In the genomic region with DNA sequence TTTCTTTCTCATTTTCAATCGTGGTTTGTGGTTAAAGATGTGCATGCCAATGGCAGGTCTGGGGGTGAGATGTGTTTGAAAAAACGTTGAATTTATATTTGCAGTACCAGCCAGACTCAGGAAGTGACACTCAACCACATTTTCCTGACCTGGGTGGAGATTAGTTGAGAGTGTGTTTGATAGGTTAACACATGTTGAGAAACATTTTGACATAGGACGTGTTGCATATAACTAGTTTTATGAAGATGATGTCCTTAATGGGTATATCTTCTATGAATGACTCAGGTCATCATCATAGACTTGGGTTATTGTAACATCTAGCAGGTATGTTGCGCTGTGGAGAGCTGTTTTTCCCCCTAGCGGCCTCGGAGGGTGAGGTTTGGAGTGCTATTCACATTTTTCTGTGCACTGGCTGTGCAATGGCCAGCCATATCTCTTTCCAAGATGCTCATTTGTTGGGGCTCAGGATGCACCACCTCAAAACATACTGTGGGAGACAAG, we compare ENCODE assay signal across 9 cellular contexts. TPM values are rescaled to one million over a fixed set of nuclear protein-coding genes. Genes with fewer than 3 reads are reported as not detected.
DNase-seq lines count a peak whose midpoint lies in the region; ATAC-seq, FAIRE-seq and TF ChIP-seq lines count a peak whose summit lies in the region.
"Had no signal": no experiment of that assay in that cellular context is flagged by ENCODE, and none has a peak within 500 bp of the region (broad histone marks: within the 10 kb centered on the region; RNA-seq: fewer than 3 reads in every experiment).

No MANE protein-coding gene starts in this region.

- intact Hi-C loops in upper lobe of right lung (cut with DNase I) = no loop called here

- H2AFZ ChIP-seq in keratinocyte (ENCODE audit: control insufficient read depth, low read length) = no peak overlapping the region

- no peak overlapping the region for H3K9ac ChIP-seq in keratinocyte (ENCODE audit: control insufficient read depth, extremely low read depth, insufficient read depth, low read length)

- no peaks in the 10 kb centered on the region for H3K27me3 ChIP-seq in keratinocyte (ENCODE audit: control insufficient read depth, extremely low read depth, insufficient read depth, low read length)
- no peaks in the 10 kb centered on the region for H3K27me3 ChIP-seq in upper lobe of right lung
- H3K27me3 ChIP-seq in BE2C = no peaks in the 10 kb centered on the region
- H3K27me3 ChIP-seq: thyroid gland had no signal

- TF ChIP-seq CTCF in GM13976 (IDR thresholded peaks at IDR 0.05; ENCODE audit: borderline replicate concordance, control extremely low read depth, extremely low read depth, insufficient read depth, missing control alignments) (peak; percentile 27), keratinocyte (optimal IDR thresholded peaks at IDR 0.05 in 1 of 3, IDR thresholded peaks at IDR 0.05 in 1 of 3, conservative IDR thresholded peaks at IDR 0.05 in 1 of 3; ENCODE audit: extremely low read depth in 1 of 3, insufficient read depth in 2 of 3, low read length in 3 of 3) (peak; percentile 44 to 60 (median 54)), upper lobe of right lung (IDR thresholded peaks at IDR 0.05) (peak; percentile 21), BE2C (IDR thresholded peaks at IDR 0.05; ENCODE audit: low read depth, low read length) (no peak)

- ATAC-seq in HG02588 (IDR thresholded peaks at IDR 0.05; ENCODE audit: unreplicated experiment) (peak; percentile 80), upper lobe of right lung (peak; percentile 70)

- DNase-seq in GM13976 (ENCODE audit: low spot score) (peak; percentile 38), MV-4-11 (lab: John Stamatoyannopoulos, UW) (peak; percentile 94), keratinocyte (ENCODE audit: low read depth, low spot score) (peak; percentile 50), upper lobe of right lung (no peak), NCI-H1048 (lab: John Stamatoyannopoulos, UW) (no peak), BE2C (no peak)
- DNase-seq in activated CD8-positive, alpha-beta memory T cell treated with anti-CD3 and anti-CD28 coated beads for 24 hours = peak; percentile 86

- peak overlapping the region; percentile 17 for H3K4me2 ChIP-seq in keratinocyte (ENCODE audit: control insufficient read depth, extremely low read depth, insufficient read depth, low read depth, low read length)

- H3K36me3 ChIP-seq in keratinocyte (ENCODE audit: control insufficient read depth in 2 of 2, extremely low read depth in 1 of 2, insufficient read depth in 2 of 2, low read length in 2 of 2) = no peaks in the 10 kb centered on the region
- no peaks in the 10 kb centered on the region for H3K36me3 ChIP-seq in upper lobe of right lung
- no peaks in the 10 kb centered on the region for H3K36me3 ChIP-seq in BE2C
- H3K36me3 ChIP-seq: thyroid gland had no signal

- dilution Hi-C loops in keratinocyte (cut with MboI; ENCODE audit: extremely low pct_ligation_motif_present, low sequenced_read_pairs) = no loop called here

- H4K20me1 ChIP-seq in keratinocyte (ENCODE audit: control insufficient read depth, extremely low read depth, insufficient read depth, low read length) = no peaks in the 10 kb centered on the region

- H3K4me1 ChIP-seq in keratinocyte (ENCODE audit: control insufficient read depth, extremely low read depth, insufficient read depth, low read length) = peaks cover 7% of the 10 kb centered on the region
- H3K4me1 ChIP-seq in upper lobe of right lung = no peaks in the 10 kb centered on the region
- H3K4me1 ChIP-seq in BE2C = no peaks in the 10 kb centered on the region
- H3K4me1 ChIP-seq: thyroid gland had no signal

- no peaks in the 10 kb centered on the region for H3K79me2 ChIP-seq in keratinocyte (ENCODE audit: control insufficient read depth, insufficient read depth, low read length)

- H3K4me3 ChIP-seq in keratinocyte (ENCODE audit: control insufficient read depth in 2 of 3, extremely low read depth in 1 of 3, insufficient read depth in 2 of 3, low read depth in 1 of 3, low read length in 3 of 3) (no peak overlapping the region), upper lobe of right lung (no peak overlapping the region), BE2C (ENCODE audit: low read depth, low read length) (no peak overlapping the region)
- H3K4me3 ChIP-seq: thyroid gland had no signal

- H3K27ac ChIP-seq in keratinocyte (ENCODE audit: control insufficient read depth, insufficient read depth, low read length) = no peak overlapping the region
- H3K27ac ChIP-seq in upper lobe of right lung = no peak overlapping the region
- H3K27ac ChIP-seq: thyroid gland had no signal

- peak; percentile 58 for FAIRE-seq in keratinocyte (lab: Jason Lieb, UNC)

- H3K9me3 ChIP-seq in keratinocyte (ENCODE audit: control insufficient read depth, low read depth, low read length) = no peaks in the 10 kb centered on the region
- H3K9me3 ChIP-seq in upper lobe of right lung = no peaks in the 10 kb centered on the region
- H3K9me3 ChIP-seq in BE2C = no peaks in the 10 kb centered on the region
- H3K9me3 ChIP-seq: thyroid gland had no signal

- in situ Hi-C loops in GM13976 (cut with MboI; ENCODE audit: low sequenced_read_pairs, unreplicated experiment) = no loop called here

- H3K9me1 ChIP-seq in keratinocyte (ENCODE audit: control insufficient read depth, extremely low read depth, insufficient read depth, low read length) = no peaks in the 10 kb centered on the region

RNA-seq across cellular contexts. Expression of gene CD38, which starts 21.7 kb away (rescaled TPM):
- 0.02 to 0.08 TPM (median 0.05 TPM) in 3 replicates for polyA plus RNA-seq in keratinocyte
- not detected for polyA plus RNA-seq in keratinocyte (2011; ENCODE audit: low read depth)
- polyA plus RNA-seq in keratinocyte (2011; cell fraction: cytosol; rRNA removed) = 0.04 and 0.19 TPM in 2 replicates
- polyA plus RNA-seq in keratinocyte (2011; cell fraction: nucleus; rRNA removed) = 0.06 and 0.07 TPM in 2 replicates
- not detected in 2 replicates for polyA plus RNA-seq in keratinocyte (2012; ENCODE audit: low replicate concordance)
- polyA minus RNA-seq in keratinocyte = 0.10 TPM in 1 of 3 replicates, not detected in the others
- not detected for polyA minus RNA-seq in keratinocyte (2011; cell fraction: cytosol; rRNA and poly(A)+ RNA removed)
- not detected in 2 replicates for polyA minus RNA-seq in keratinocyte (2011; cell fraction: nucleus; rRNA and poly(A)+ RNA removed)
- total RNA-seq in upper lobe of right lung = 2.4 TPM
- 0.28 TPM for polyA plus RNA-seq in BE2C (2012; ENCODE audit: insufficient read depth, insufficient read length, low read depth)

RNA-seq across cellular contexts. Expression of gene BST1, which starts 53.5 kb away (rescaled TPM):
- polyA plus RNA-seq in keratinocyte = 0.58 to 1.2 TPM (median 1.1 TPM) in 3 replicates
- 0.37 TPM for polyA plus RNA-seq in keratinocyte (2011; ENCODE audit: low read depth)
- polyA plus RNA-seq in keratinocyte (2011; cell fraction: cytosol; rRNA removed) = 0.64 and 1.1 TPM in 2 replicates
- 0.33 and 0.88 TPM in 2 replicates for polyA plus RNA-seq in keratinocyte (2011; cell fraction: nucleus; rRNA removed)
- 0.83 and 1.3 TPM in 2 replicates for polyA plus RNA-seq in keratinocyte (2012; ENCODE audit: low replicate concordance)
- 0.20 to 0.54 TPM (median 0.43 TPM) in 3 replicates for polyA minus RNA-seq in keratinocyte
- polyA minus RNA-seq in keratinocyte (2011; cell fraction: cytosol; rRNA and poly(A)+ RNA removed) = not detected
- polyA minus RNA-seq in keratinocyte (2011; cell fraction: nucleus; rRNA and poly(A)+ RNA removed) = 0.54 TPM in 1 of 2 replicates, not detected in the other
- total RNA-seq in upper lobe of right lung = 11.0 TPM
- not detected for polyA plus RNA-seq in BE2C (2012; ENCODE audit: insufficient read depth, insufficient read length, low read depth)

Comparison
In these comparisons a context has a peak if more than half of its experiments do, and no peak if none do; other contexts are left out.
1. DNase-seq: peak in GM13976 (single experiment), MV-4-11 (single experiment), activated CD8-positive, alpha-beta memory T cell treated with anti-CD3 and anti-CD28 coated beads for 24 hours (single experiment) and keratinocyte (single experiment); none in upper lobe of right lung (single experiment), NCI-H1048 (single experiment) and BE2C (single experiment).